Comparison of ENCODE assay signal across 11 cellular contexts in the genomic region with DNA sequence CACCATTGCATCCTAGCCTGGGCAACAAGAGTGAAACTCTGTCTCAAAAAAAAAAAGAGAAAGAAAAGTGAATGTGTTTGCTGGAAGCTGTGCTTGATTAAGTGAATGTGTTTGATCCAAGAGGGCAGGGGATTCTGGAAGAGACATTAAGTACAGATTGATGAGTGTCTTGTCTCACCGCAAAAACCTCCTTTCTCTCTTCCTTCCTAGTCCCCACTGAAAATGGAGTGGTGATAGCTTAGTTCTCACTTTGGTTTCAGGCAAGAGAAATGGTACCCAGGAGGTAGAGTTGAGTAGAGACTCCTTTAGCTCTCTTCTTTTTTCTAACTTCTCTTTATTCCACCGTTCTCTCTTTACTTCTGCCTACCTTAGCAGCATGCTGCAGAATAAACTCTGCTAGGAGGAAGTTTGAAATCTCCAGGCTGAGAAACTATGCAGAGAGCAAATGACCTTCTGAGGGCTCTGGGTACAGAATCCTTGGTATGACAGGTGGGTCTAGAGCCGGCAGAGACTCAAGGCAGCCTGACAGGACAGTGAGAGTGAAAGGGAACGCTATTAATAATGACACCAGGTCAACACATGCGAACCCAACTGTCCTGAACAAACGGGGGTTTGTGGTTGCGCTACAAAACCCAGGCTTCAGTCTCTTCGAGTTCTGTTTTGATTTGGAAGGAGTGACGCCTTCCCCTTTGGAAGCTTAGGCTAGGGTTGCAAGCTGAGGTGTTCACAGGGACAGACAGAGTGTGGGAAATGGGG.
DNase-seq lines count a peak whose midpoint lies in the region; ATAC-seq and TF ChIP-seq lines count a peak whose summit lies in the region.
"Had no signal": no experiment of that assay in that cellular context is flagged by ENCODE, and none has a peak within 500 bp of the region (broad histone marks: within the 10 kb centered on the region; RNA-seq: fewer than 3 reads in every experiment).

No MANE protein-coding gene starts in this region.

- H3K4me1 Mint-ChIP-seq in CD14-positive monocyte (peaks cover 59% of the 10 kb centered on the region), immature natural killer cell (peaks cover 93 to 94% of the 10 kb centered on the region in 2 donors), neural progenitor cell (peaks cover 86% of the 10 kb centered on the region)

- TF ChIP-seq CTCF in CD14-positive monocyte (IDR thresholded peaks at IDR 0.05) (no peak), neural progenitor cell (IDR thresholded peaks at IDR 0.05) (no peak)

- no peak overlapping the region for H3K4me3 Mint-ChIP-seq in CD14-positive monocyte
- H3K4me3 Mint-ChIP-seq in immature natural killer cell, result peak overlapping the region; percentile 26 to 74 (median 60)
- H3K4me3 Mint-ChIP-seq in neural progenitor cell, result no peak overlapping the region

- H3K27me3 Mint-ChIP-seq in CD14-positive monocyte (ENCODE audit: low read depth in 3 of 3) (peaks cover 0 to 2% (median 0%) of the 10 kb centered on the region in 3 donors), immature natural killer cell (ENCODE audit: low read depth in 3 of 3) (peaks cover 0 to 4% (median 3%) of the 10 kb centered on the region in 3 donors), neural progenitor cell (ENCODE audit: insufficient read depth, low read depth) (no peaks in the 10 kb centered on the region)

- H3K27ac Mint-ChIP-seq in CD14-positive monocyte (peak overlapping the region; percentile 55 to 89 (median 82)), immature natural killer cell (peak overlapping the region; percentile 68 to 90 (median 82)), neural progenitor cell (no peak overlapping the region)

- no peak overlapping the region for H3K9ac ChIP-seq in neural progenitor cell

- peaks cover 15 to 31% of the 10 kb centered on the region in 2 donors for H3K36me3 Mint-ChIP-seq in CD14-positive monocyte
- H3K36me3 Mint-ChIP-seq in immature natural killer cell, result peaks cover 0 to 3% (median 0%) of the 10 kb centered on the region in 3 donors
- H3K36me3 Mint-ChIP-seq in neural progenitor cell, result peaks cover 4% of the 10 kb centered on the region

- peaks cover 49% of the 10 kb centered on the region for H3K4me1 ChIP-seq in neural progenitor cell

- H3K4me3 ChIP-seq in neural progenitor cell, result no peak overlapping the region
- H3K4me3 ChIP-seq: ovary had no signal

- no peaks in the 10 kb centered on the region for H3K36me3 ChIP-seq in neural progenitor cell
- H3K36me3 ChIP-seq: ovary had no signal

- H4K20me1 ChIP-seq in neural progenitor cell (ENCODE audit: low read depth), result peaks cover 16% of the 10 kb centered on the region

- intact Hi-C loops in CD14-positive monocyte (cut with micrococcal nuclease), result no loop called here
- intact Hi-C loops in cardiac septum (cut with DNase I), result no loop called here

- no peaks in the 10 kb centered on the region for H3K27me3 ChIP-seq in neural progenitor cell
- H3K27me3 ChIP-seq: ovary had no signal

- peaks cover 79% of the 10 kb centered on the region for H3K79me2 ChIP-seq in neural progenitor cell (ENCODE audit: low read depth)

- H3K9me3 Mint-ChIP-seq in CD14-positive monocyte (peaks cover 0 to 3% (median 0%) of the 10 kb centered on the region in 7 donors), immature natural killer cell (no peaks in the 10 kb centered on the region), neural progenitor cell (no peaks in the 10 kb centered on the region)

- no peak overlapping the region for H3K4me2 ChIP-seq in neural progenitor cell

- H3K27ac ChIP-seq in neural progenitor cell, result no peak overlapping the region
- H3K27ac ChIP-seq: ovary had no signal

- DNase-seq in CD14-positive monocyte (ENCODE audit: low spot score) (no peak), immature natural killer cell (peak in 2 of 3 donors; percentile 22 to 37), CD1c-positive myeloid dendritic cell (ENCODE audit: extremely low spot score) (no peak), neural progenitor cell (ENCODE audit: low spot score) (no peak), NCI-H1105 (lab: John Stamatoyannopoulos, UW) (no peak), cardiac septum (ENCODE audit: low spot score) (no peak)
- DNase-seq: activated effector memory CD4-positive, alpha-beta T cell treated with Interleukin-2 at 50 U/mL for 16 hours; NCI-H526 treated with DMSO at 0.1 percent for 48 hours had no signal

- H3K9me3 ChIP-seq in neural progenitor cell (ENCODE audit: low read depth), result no peaks in the 10 kb centered on the region
- H3K9me3 ChIP-seq: ovary had no signal

- ATAC-seq in GM18909 (IDR thresholded peaks at IDR 0.05; ENCODE audit: poor library complexity, unreplicated experiment) (peak; percentile 61), HG03066 (IDR thresholded peaks at IDR 0.05; ENCODE audit: low read depth, unreplicated experiment) (peak; percentile 71)

- H2AFZ ChIP-seq in neural progenitor cell (replicated peaks), result no peak overlapping the region

- peaks cover 14% of the 10 kb centered on the region for H3F3A ChIP-seq in neural progenitor cell (ENCODE audit: low read depth)

Comparison
In these comparisons a context has a peak if more than half of its experiments do, and no peak if none do; other contexts are left out.
1. DNase-seq: peak in immature natural killer cell (2 of 3); none in CD14-positive monocyte (single experiment), CD1c-positive myeloid dendritic cell (single experiment), neural progenitor cell (single experiment), NCI-H1105 (single experiment) and cardiac septum (single experiment).
2. H3K4me3 Mint-ChIP-seq: peak in immature natural killer cell (5 of 5); none in CD14-positive monocyte (0 of 2) and neural progenitor cell (single experiment).